8 cellular contexts compared by ENCODE assay signal in genomic region chr4:156941940-156942548, GRCh38. TPM values are rescaled to one million over a fixed set of nuclear protein-coding genes. Genes with fewer than 3 reads are reported as not detected.
DNase-seq lines count a peak whose midpoint lies in the region; ATAC-seq and TF ChIP-seq lines count a peak whose summit lies in the region.

No MANE protein-coding gene starts in this region.

- H3K36me3 Mint-ChIP-seq in endodermal cell (ENCODE audit: low read depth) (no peaks in the 10 kb centered on the region), nephron progenitor cell (ENCODE audit: low read depth) (peaks cover 2% of the 10 kb centered on the region)
- no peaks in the 10 kb centered on the region for H3K36me3 Mint-ChIP-seq in activated naive CD8-positive, alpha-beta T cell treated with anti-CD3 and anti-CD28 coated beads, Interleukin-2, amount 50 U/mL, for 24 hours (ENCODE audit: low read depth)

- H3K4me3 ChIP-seq in endodermal cell (ENCODE audit: low read length) = no peak overlapping the region

- TF ChIP-seq CTCF in endodermal cell (conservative IDR thresholded peaks at IDR 0.05) (no peak), nephron progenitor cell (IDR thresholded peaks at IDR 0.05) (no peak)

- H3K9me3 Mint-ChIP-seq in endodermal cell = no peaks in the 10 kb centered on the region
- no peaks in the 10 kb centered on the region for H3K9me3 Mint-ChIP-seq in nephron progenitor cell
- no peaks in the 10 kb centered on the region for H3K9me3 Mint-ChIP-seq in activated naive CD8-positive, alpha-beta T cell treated with anti-CD3 and anti-CD28 coated beads, Interleukin-2, amount 50 U/mL, for 24 hours

- H3K27ac Mint-ChIP-seq in endodermal cell (peak overlapping the region; percentile 72), nephron progenitor cell (peak overlapping the region; percentile 90)
- H3K27ac Mint-ChIP-seq in activated naive CD8-positive, alpha-beta T cell treated with anti-CD3 and anti-CD28 coated beads, Interleukin-2, amount 50 U/mL, for 24 hours = no peak overlapping the region

- peak; percentile 45 for DNase-seq in DMS153 (lab: John Stamatoyannopoulos, UW)
- DNase-seq in NCI-H226 = peak; percentile 89
- DNase-seq in endodermal cell = peak; percentile 73
- peak; percentile 54 for DNase-seq in nephron progenitor cell
- no peak for DNase-seq in stimulated activated CD4-positive, alpha-beta T cell treated with anti-CD3 and anti-CD28 coated beads, Interleukin-2, amount 100 ng/mL, for 48 hours
- DNase-seq in activated naive CD8-positive, alpha-beta T cell treated with anti-CD3 and anti-CD28 coated beads, Interleukin-2, amount 50 U/mL, for 24 hours = no peak
- DNase-seq in foreskin melanocyte = no peak

- H3K4me3 Mint-ChIP-seq in endodermal cell (no peak overlapping the region), nephron progenitor cell (peak overlapping the region; percentile 69)
- no peak overlapping the region for H3K4me3 Mint-ChIP-seq in activated naive CD8-positive, alpha-beta T cell treated with anti-CD3 and anti-CD28 coated beads, Interleukin-2, amount 50 U/mL, for 24 hours

- no peak for ATAC-seq in HG03095 (IDR thresholded peaks at IDR 0.05; ENCODE audit: unreplicated experiment)
- ATAC-seq in activated naive CD8-positive, alpha-beta T cell treated with anti-CD3 and anti-CD28 coated beads, Interleukin-2, amount 50 U/mL, for 24 hours = no peak

- H3K9me3 ChIP-seq in endodermal cell (ENCODE audit: control insufficient read depth, low read length) = no peaks in the 10 kb centered on the region

- WGBS in endodermal cell (ENCODE audit: insufficient coverage in 1 of 2, insufficient read length in 1 of 2), 2 experiments = 19 to 27% methylated on average over 5 to 7 of the region's 7 CpGs

- H3K27me3 ChIP-seq in endodermal cell (ENCODE audit: control insufficient read depth, insufficient read depth, low read length, poor library complexity, severe bottlenecking) = no peaks in the 10 kb centered on the region

- H3K27me3 Mint-ChIP-seq in endodermal cell (ENCODE audit: insufficient read depth) (no peaks in the 10 kb centered on the region), nephron progenitor cell (ENCODE audit: low read depth, poor library complexity) (no peaks in the 10 kb centered on the region)
- H3K27me3 Mint-ChIP-seq in activated naive CD8-positive, alpha-beta T cell treated with anti-CD3 and anti-CD28 coated beads, Interleukin-2, amount 50 U/mL, for 24 hours = no peaks in the 10 kb centered on the region

- peak overlapping the region; percentile 77 for H3K27ac ChIP-seq in endodermal cell (ENCODE audit: low read depth, low read length)

- H3K36me3 ChIP-seq in endodermal cell (ENCODE audit: control insufficient read depth, insufficient read depth, low read length) = no peaks in the 10 kb centered on the region

- H3K4me1 Mint-ChIP-seq in endodermal cell (peaks cover 14% of the 10 kb centered on the region), nephron progenitor cell (peaks cover 63% of the 10 kb centered on the region)
- H3K4me1 Mint-ChIP-seq in activated naive CD8-positive, alpha-beta T cell treated with anti-CD3 and anti-CD28 coated beads, Interleukin-2, amount 50 U/mL, for 24 hours = no peaks in the 10 kb centered on the region

- no peak overlapping the region for H3K9ac ChIP-seq in endodermal cell (ENCODE audit: extremely low read depth, low read length, poor library complexity, severe bottlenecking)

- no peaks in the 10 kb centered on the region for H3K4me1 ChIP-seq in endodermal cell (ENCODE audit: control insufficient read depth, insufficient read depth, low read length)

RNA-seq across cellular contexts. Expression of gene PDGFC, which starts 29.6 kb away (rescaled TPM):
- total RNA-seq in endodermal cell = 1 to 10 TPM; 5.5 to 6.8 TPM
- 36.7 TPM for polyA plus RNA-seq in endodermal cell (2013, experiment 1 of 2)
- 34.3 TPM for polyA plus RNA-seq in endodermal cell (2013, experiment 2 of 2)

Comparison
In these comparisons a context has a peak if more than half of its experiments do, and no peak if none do; other contexts are left out.
1. DNase-seq: peak in DMS153 (single experiment), NCI-H226 (single experiment), endodermal cell (single experiment) and nephron progenitor cell (single experiment); none in stimulated activated CD4-positive, alpha-beta T cell treated with anti-CD3 and anti-CD28 coated beads, Interleukin-2, amount 100 ng/mL, for 48 hours (0 of 2), activated naive CD8-positive, alpha-beta T cell treated with anti-CD3 and anti-CD28 coated beads, Interleukin-2, amount 50 U/mL, for 24 hours (single experiment) and foreskin melanocyte (single experiment).